1 cellular context compared by ENCODE assay signal in the genomic region with DNA sequence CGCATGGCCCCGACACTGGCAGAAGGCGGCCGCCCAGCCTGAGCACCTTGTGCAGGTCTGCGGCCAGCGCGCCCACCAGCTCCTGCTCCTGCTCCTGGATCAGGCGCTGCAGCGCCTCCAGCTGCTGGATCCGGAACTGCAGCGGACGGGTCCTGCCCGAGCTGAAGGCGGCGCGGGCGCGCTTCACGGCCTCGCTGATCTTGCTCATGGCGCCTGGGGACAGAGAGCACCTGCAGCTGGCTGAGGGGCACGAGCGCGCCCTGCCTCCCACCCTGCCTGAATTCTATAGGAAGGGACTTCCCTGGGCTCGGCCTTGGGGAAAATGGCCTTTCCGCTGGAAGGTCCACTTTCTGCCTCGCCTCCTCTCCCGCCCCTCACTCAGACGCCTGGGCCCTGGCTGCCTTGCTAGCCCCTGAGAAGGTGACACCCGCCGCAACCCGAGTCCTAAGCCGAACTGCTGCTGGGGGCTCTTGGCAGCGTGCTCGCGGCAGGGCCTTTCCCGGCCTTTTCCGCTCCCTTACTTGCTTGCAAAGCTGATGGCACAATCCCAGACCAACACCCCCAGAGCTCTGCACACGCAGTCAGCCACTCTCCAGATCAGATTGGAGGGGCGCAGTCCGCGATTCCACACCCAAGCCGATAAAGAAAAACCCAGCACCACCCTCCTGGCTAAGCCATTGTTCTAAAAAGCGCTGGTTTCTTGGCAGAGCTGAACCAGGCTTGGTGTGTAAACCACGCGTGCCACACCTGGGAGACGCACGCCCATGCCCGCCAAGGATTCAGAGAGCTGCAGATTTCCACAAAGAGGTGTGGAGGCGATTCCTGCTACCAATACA.
TF ChIP-seq lines count a peak whose summit lies in the region.

No MANE protein-coding gene starts in this region.

TF ChIP-seq in K562, 482 proteins besides CTCF, POLR2A, EP300 and RAD21 (continued from another document):
- no peak for TF ChIP-seq POLR3A (IDR thresholded peaks at IDR 0.05; ENCODE audit: borderline replicate concordance, extremely low read depth, insufficient read depth, insufficient read length)
- no peak for TF ChIP-seq KLF6 (CRISPR knock-in tag; IDR thresholded peaks at IDR 0.05; ENCODE audit: borderline replicate concordance)
- TF ChIP-seq TFAM (CRISPR knock-in tag; conservative IDR thresholded peaks at IDR 0.05), result no peak
- TF ChIP-seq SMAD4 (CRISPR knock-in tag; conservative IDR thresholded peaks at IDR 0.05), result no peak
- no peak for TF ChIP-seq GTF2F1 (IDR thresholded peaks at IDR 0.05; ENCODE audit: low read depth, low read length)
- no peak for TF ChIP-seq ELF4 (CRISPR knock-in tag; IDR thresholded peaks at IDR 0.05)
- TF ChIP-seq RHOXF2B (CRISPR knock-in tag; conservative IDR thresholded peaks at IDR 0.05), result no peak
- TF ChIP-seq, protein P1, sequence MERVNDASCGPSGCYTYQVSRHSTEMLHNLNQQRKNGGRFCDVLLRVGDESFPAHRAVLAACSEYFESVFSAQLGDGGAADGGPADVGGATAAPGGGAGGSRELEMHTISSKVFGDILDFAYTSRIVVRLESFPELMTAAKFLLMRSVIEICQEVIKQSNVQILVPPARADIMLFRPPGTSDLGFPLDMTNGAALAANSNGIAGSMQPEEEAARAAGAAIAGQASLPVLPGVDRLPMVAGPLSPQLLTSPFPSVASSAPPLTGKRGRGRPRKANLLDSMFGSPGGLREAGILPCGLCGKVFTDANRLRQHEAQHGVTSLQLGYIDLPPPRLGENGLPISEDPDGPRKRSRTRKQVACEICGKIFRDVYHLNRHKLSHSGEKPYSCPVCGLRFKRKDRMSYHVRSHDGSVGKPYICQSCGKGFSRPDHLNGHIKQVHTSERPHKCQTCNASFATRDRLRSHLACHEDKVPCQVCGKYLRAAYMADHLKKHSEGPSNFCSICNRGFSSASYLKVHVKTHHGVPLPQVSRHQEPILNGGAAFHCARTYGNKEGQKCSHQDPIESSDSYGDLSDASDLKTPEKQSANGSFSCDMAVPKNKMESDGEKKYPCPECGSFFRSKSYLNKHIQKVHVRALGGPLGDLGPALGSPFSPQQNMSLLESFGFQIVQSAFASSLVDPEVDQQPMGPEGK (CRISPR knock-in tag; IDR thresholded peaks at IDR 0.05; ENCODE audit: borderline replicate concordance), result no peak
- no peak for TF ChIP-seq DMBX1 (CRISPR knock-in tag; IDR thresholded peaks at IDR 0.05; ENCODE audit: borderline replicate concordance)
